ENCODE assay signal across 1 cellular context in the genomic region with DNA sequence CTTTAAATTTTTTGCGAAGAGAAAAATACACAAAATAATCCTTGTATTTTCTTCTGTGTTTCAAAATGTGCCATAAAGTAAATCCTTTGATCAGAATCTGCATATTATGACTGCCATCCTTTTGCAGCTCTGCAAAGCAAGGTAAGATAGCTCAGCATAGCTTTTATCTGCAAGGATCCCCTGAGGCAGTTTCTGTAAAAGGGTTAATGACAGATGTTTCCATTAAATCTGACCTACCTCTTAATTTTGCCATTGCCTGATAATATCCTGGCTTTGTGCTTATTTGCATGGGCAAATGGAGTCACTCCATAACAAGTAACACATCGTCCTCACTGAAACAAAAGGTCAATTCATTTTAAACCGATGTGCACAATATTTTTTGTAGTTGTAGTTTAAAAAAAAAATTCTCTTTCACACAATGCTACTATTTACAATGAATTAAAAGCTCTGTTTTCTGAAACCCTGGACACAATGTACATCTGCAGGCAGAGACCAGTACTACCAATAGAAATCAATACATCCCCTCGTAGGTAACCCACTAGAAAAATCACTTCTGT.
TF ChIP-seq lines count a peak whose summit lies in the region.

No MANE protein-coding gene starts in this region.

TF ChIP-seq in HepG2, 621 proteins besides CTCF, POLR2A, EP300 and RAD21 (continued from another document):
- TF ChIP-seq, protein P1, sequence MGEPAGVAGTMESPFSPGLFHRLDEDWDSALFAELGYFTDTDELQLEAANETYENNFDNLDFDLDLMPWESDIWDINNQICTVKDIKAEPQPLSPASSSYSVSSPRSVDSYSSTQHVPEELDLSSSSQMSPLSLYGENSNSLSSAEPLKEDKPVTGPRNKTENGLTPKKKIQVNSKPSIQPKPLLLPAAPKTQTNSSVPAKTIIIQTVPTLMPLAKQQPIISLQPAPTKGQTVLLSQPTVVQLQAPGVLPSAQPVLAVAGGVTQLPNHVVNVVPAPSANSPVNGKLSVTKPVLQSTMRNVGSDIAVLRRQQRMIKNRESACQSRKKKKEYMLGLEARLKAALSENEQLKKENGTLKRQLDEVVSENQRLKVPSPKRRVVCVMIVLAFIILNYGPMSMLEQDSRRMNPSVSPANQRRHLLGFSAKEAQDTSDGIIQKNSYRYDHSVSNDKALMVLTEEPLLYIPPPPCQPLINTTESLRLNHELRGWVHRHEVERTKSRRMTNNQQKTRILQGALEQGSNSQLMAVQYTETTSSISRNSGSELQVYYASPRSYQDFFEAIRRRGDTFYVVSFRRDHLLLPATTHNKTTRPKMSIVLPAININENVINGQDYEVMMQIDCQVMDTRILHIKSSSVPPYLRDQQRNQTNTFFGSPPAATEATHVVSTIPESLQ (CRISPR knock-in tag; conservative IDR thresholded peaks at IDR 0.05) = no peak
- TF ChIP-seq PHF8 (CRISPR knock-in tag; IDR thresholded peaks at IDR 0.05) (no peak), ZNF432 (CRISPR knock-in tag; IDR thresholded peaks at IDR 0.05; ENCODE audit: borderline replicate concordance) (no peak), WIZ (CRISPR knock-in tag; IDR thresholded peaks at IDR 0.05) (no peak), ZNF282 (IDR thresholded peaks at IDR 0.05; ENCODE audit: partially characterized antibody) (no peak), ZFAT (CRISPR knock-in tag; conservative IDR thresholded peaks at IDR 0.05) (no peak)
